1 cellular context compared by ENCODE assay signal in genomic region chr1:52842643-52843310, GRCh38.
TF ChIP-seq lines count a peak whose summit lies in the region.

TSS of gene ZYG11A (plus strand) at chr1:52842760. CDS start at chr1:52842884, 124 bp downstream.

TF ChIP-seq in HepG2, 621 proteins besides CTCF, POLR2A, EP300 and RAD21 (continued from another document):
- TF ChIP-seq, protein P1, sequence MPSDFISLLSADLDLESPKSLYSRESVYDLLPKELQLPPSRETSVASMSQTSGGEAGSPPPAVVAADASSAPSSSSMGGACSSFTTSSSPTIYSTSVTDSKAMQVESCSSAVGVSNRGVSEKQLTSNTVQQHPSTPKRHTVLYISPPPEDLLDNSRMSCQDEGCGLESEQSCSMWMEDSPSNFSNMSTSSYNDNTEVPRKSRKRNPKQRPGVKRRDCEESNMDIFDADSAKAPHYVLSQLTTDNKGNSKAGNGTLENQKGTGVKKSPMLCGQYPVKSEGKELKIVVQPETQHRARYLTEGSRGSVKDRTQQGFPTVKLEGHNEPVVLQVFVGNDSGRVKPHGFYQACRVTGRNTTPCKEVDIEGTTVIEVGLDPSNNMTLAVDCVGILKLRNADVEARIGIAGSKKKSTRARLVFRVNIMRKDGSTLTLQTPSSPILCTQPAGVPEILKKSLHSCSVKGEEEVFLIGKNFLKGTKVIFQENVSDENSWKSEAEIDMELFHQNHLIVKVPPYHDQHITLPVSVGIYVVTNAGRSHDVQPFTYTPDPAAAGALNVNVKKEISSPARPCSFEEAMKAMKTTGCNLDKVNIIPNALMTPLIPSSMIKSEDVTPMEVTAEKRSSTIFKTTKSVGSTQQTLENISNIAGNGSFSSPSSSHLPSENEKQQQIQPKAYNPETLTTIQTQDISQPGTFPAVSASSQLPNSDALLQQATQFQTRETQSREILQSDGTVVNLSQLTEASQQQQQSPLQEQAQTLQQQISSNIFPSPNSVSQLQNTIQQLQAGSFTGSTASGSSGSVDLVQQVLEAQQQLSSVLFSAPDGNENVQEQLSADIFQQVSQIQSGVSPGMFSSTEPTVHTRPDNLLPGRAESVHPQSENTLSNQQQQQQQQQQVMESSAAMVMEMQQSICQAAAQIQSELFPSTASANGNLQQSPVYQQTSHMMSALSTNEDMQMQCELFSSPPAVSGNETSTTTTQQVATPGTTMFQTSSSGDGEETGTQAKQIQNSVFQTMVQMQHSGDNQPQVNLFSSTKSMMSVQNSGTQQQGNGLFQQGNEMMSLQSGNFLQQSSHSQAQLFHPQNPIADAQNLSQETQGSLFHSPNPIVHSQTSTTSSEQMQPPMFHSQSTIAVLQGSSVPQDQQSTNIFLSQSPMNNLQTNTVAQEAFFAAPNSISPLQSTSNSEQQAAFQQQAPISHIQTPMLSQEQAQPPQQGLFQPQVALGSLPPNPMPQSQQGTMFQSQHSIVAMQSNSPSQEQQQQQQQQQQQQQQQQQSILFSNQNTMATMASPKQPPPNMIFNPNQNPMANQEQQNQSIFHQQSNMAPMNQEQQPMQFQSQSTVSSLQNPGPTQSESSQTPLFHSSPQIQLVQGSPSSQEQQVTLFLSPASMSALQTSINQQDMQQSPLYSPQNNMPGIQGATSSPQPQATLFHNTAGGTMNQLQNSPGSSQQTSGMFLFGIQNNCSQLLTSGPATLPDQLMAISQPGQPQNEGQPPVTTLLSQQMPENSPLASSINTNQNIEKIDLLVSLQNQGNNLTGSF (CRISPR knock-in tag; IDR thresholded peaks at IDR 0.05) = 0 out of 2 replicates have a peak, but pooled peaks have one; percentile 40
- TF ChIP-seq ZMYM4 (CRISPR knock-in tag; IDR thresholded peaks at IDR 0.05) (peak; percentile 43; the same call in 1 of the 2 replicates), CHCHD3 (CRISPR knock-in tag; IDR thresholded peaks at IDR 0.05) (0 out of 2 replicates have a peak, but pooled peaks have one; percentile 66), ATM (IDR thresholded peaks at IDR 0.05; ENCODE audit: borderline replicate concordance) (no peak), RFXAP (CRISPR knock-in tag; IDR thresholded peaks at IDR 0.05; ENCODE audit: borderline replicate concordance) (no peak), FOXK1 (CRISPR knock-in tag; IDR thresholded peaks at IDR 0.05; ENCODE audit: borderline replicate concordance, low read depth) (no peak), SCMH1 (CRISPR knock-in tag; IDR thresholded peaks at IDR 0.05; ENCODE audit: borderline replicate concordance) (no peak), ZNF687 (CRISPR knock-in tag; IDR thresholded peaks at IDR 0.05) (peak; percentile 79), KLF12 (CRISPR knock-in tag; IDR thresholded peaks at IDR 0.05; ENCODE audit: borderline replicate concordance) (0 out of 2 replicates have a peak, but pooled peaks have one; percentile 26), ZNF263 (CRISPR knock-in tag; IDR thresholded peaks at IDR 0.05) (0 out of 2 replicates have a peak, but pooled peaks have one; percentile 16), CHD2 (IDR thresholded peaks at IDR 0.05; ENCODE audit: low read depth, low read length) (peak; percentile 92), BORCS8-MEF2B (CRISPR knock-in tag; IDR thresholded peaks at IDR 0.05) (0 out of 2 replicates have a peak, but pooled peaks have one; percentile 32), TBX2 (CRISPR knock-in tag; IDR thresholded peaks at IDR 0.05; ENCODE audit: borderline replicate concordance) (peak; percentile 25; the same call in 1 of the 2 replicates), SALL1 (CRISPR knock-in tag; IDR thresholded peaks at IDR 0.05) (no peak), MYNN (CRISPR knock-in tag; IDR thresholded peaks at IDR 0.05; ENCODE audit: low read depth) (no peak), ZNF841 (CRISPR knock-in tag; IDR thresholded peaks at IDR 0.05; ENCODE audit: borderline replicate concordance) (0 out of 2 replicates have a peak, but pooled peaks have one; percentile 34), SP1 (IDR thresholded peaks at IDR 0.05) (no peak), SP1 (CRISPR knock-in tag; IDR thresholded peaks at IDR 0.05) (0 out of 2 replicates have a peak, but pooled peaks have one; percentile 57), ZBTB7B (CRISPR knock-in tag; IDR thresholded peaks at IDR 0.05) (0 out of 2 replicates have a peak, but pooled peaks have one; percentile 31), ZSCAN21 (CRISPR knock-in tag; IDR thresholded peaks at IDR 0.05; ENCODE audit: borderline replicate concordance) (peak; percentile 57; the same call in 1 of the 2 replicates), IRX3 (CRISPR knock-in tag; IDR thresholded peaks at IDR 0.05; ENCODE audit: borderline replicate concordance, low read depth) (0 out of 2 replicates have a peak, but pooled peaks have one; percentile 40)
- TF ChIP-seq, protein P2, sequence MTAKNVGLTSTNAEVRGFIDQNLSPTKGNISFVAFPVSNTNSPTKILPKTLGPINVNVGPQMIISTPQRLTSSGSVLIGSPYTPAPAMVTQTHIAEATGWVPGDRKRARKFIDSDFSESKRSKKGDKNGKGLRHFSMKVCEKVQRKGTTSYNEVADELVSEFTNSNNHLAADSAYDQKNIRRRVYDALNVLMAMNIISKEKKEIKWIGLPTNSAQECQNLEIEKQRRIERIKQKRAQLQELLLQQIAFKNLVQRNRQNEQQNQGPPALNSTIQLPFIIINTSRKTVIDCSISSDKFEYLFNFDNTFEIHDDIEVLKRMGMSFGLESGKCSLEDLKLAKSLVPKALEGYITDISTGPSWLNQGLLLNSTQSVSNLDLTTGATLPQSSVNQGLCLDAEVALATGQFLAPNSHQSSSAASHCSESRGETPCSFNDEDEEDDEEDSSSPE (CRISPR knock-in tag; IDR thresholded peaks at IDR 0.05) = peak; percentile 77
- TF ChIP-seq, protein P3, sequence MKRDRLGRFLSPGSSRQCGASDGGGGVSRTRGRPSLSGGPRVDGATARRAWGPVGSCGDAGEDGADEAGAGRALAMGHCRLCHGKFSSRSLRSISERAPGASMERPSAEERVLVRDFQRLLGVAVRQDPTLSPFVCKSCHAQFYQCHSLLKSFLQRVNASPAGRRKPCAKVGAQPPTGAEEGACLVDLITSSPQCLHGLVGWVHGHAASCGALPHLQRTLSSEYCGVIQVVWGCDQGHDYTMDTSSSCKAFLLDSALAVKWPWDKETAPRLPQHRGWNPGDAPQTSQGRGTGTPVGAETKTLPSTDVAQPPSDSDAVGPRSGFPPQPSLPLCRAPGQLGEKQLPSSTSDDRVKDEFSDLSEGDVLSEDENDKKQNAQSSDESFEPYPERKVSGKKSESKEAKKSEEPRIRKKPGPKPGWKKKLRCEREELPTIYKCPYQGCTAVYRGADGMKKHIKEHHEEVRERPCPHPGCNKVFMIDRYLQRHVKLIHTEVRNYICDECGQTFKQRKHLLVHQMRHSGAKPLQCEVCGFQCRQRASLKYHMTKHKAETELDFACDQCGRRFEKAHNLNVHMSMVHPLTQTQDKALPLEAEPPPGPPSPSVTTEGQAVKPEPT (CRISPR knock-in tag; IDR thresholded peaks at IDR 0.05; ENCODE audit: low read depth) = no peak
